ENCODE assay signal across 8 cellular contexts in the genomic region with DNA sequence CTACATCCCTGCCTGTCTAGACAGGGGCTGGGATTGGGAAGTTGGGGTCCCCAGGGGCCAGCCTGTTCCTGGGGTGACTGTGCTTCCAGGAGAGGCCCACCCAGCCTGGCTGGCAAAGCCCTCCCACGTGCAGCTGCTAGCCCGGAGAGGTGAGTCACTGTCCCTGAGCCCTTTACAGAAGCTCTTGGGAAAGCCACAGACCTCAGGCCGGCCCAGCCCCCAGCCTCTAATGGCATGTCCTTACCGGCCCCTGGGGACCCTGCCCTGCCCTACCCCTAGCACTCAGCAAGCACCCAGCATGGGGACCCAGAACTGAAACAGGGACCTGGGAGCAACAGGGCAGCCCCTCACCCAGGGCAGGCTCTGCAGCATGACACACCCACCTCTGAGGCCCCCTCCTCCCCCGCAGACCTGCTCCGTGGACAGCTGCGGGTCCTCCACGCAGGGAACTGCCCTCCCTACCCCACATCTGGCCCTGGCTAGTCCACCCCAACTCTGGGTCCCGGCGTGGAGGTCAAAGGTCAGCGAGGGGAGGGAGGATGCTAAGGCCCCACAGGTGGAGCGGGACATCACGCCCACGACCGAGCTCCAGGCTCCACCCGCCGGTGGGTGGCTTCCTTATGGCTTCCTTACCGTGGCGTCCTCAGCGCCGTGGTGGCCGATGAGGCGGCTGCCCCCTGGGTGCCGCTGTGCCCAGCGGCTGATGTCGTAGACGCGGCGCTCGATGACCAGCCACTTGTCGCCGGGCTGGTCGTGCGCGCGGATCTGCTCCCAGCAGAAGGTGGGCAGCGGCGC. TPM values are rescaled to one million over a fixed set of nuclear protein-coding genes. Genes with fewer than 3 reads are reported as not detected.
DNase-seq lines count a peak whose midpoint lies in the region; ATAC-seq and TF ChIP-seq lines count a peak whose summit lies in the region.

No MANE protein-coding gene starts in this region.

- H3K27ac ChIP-seq in Panc1 (ENCODE audit: low read length) (peak overlapping the region; percentile 44; the same call in 1 of the 2 replicates), psoas muscle (peak overlapping the region; percentile 87)

- POLR2A ChIA-PET in Panc1 (lab: Charles Lee) = interaction anchor here (0.5 kb wide), 1 partner anchor 98 kb away, joined by 4 read pairs; a partner anchor contains a TSS

- in situ Hi-C loops in Panc1 (cut with HindIII; ENCODE audit: low pct_unique_long_range_greater_than_20kb, low sequenced_read_pairs) = no loop called here

- H3K27me3 ChIP-seq in Panc1 (ENCODE audit: control insufficient read depth, insufficient read depth, low read length) (no peaks in the 10 kb centered on the region), psoas muscle (ENCODE audit: insufficient read depth in 3 of 3, low read length in 2 of 3) (no peaks in the 10 kb centered on the region)

- ATAC-seq in HG03064 (IDR thresholded peaks at IDR 0.05; ENCODE audit: low read depth, unreplicated experiment) = peak; percentile 9
- ATAC-seq in Panc1 = peak; percentile 70
- peak; percentile 2 for ATAC-seq in left ventricle myocardium superior
- peak; percentile 54 to 62 (median 57) for ATAC-seq in psoas muscle

- peaks cover 8% of the 10 kb centered on the region for H3K4me1 ChIP-seq in Panc1 (ENCODE audit: control insufficient read depth, insufficient read depth, low read length)
- H3K4me1 ChIP-seq in psoas muscle = peaks cover 23% of the 10 kb centered on the region

- H3K9me3 ChIP-seq in Panc1 (ENCODE audit: control insufficient read depth, insufficient read depth, low read depth, low read length) (no peaks in the 10 kb centered on the region), psoas muscle (no peaks in the 10 kb centered on the region)

- DNase-seq in activated gamma-delta T cell treated with Interleukin-2 at 50 U/mL for 16 hours (peak; percentile 14), activated gamma-delta T cell (lab: John Stamatoyannopoulos, UW) (no peak), Panc1 (ENCODE audit: low read depth, low spot score) (no peak), amniotic epithelial cell (ENCODE audit: low read depth) (peak; percentile 66), left ventricle myocardium superior (peak; percentile 66), psoas muscle (peak; percentile 85 to 88)
- no peak for DNase-seq in NK-92 treated with Interleukin-12 subunit alpha and Interleukin-12 subunit beta, amount 100 ng/mL, for 24 hours (lab: John Stamatoyannopoulos, UW)

- BruUV-seq in Panc1 (replicated peaks; lab: Mats Ljungman, UMichigan) = no TSS peak

- intact Hi-C loops in Panc1 (cut with micrococcal nuclease; ENCODE audit: unreplicated experiment) (no loop called here), left ventricle myocardium superior (cut with micrococcal nuclease) (loop anchor here (10.0 kb wide), 1 partner anchor 214 kb away; no protein-coding TSS in a partner anchor), psoas muscle (cut with DNase I) (loop anchor here (5.0 kb wide), 2 partner anchors 73 to 98 kb away; a partner anchor contains a TSS)

- H3K4me3 ChIP-seq in Panc1 (ENCODE audit: low read depth in 2 of 2, low read length in 2 of 2) (peak overlapping the region; percentile 63 to 73), psoas muscle (peak overlapping the region; percentile 91)

- H3K36me3 ChIP-seq in Panc1 (ENCODE audit: control insufficient read depth, insufficient read depth, low read length) = no peaks in the 10 kb centered on the region
- H3K36me3 ChIP-seq in psoas muscle (ENCODE audit: insufficient read depth in 1 of 2, low read depth in 1 of 2) = no peaks in the 10 kb centered on the region

- CTCF ChIA-PET in Panc1 (lab: Charles Lee) = interaction anchor here (1.0 kb wide), 1 partner anchor 218 kb away, joined by 3 read pairs; no protein-coding TSS in a partner anchor

- WGBS in psoas muscle, 3 donors = 3 to 9% (median 5%) methylated on average over 11 to 38 of the region's 38 CpGs

- no peak for TF ChIP-seq CTCF in Panc1 (IDR thresholded peaks at IDR 0.05)
- TF ChIP-seq CTCF in psoas muscle (IDR thresholded peaks at IDR 0.05) = no peak

RNA-seq across cellular contexts. Expression of a gene that starts 0.6 kb away (rescaled TPM):
- 22.6 TPM for total RNA-seq in Panc1 (2021; ENCODE audit: unreplicated experiment)
- polyA plus RNA-seq in Panc1 (2012; ENCODE audit: insufficient read length) = 31.6 TPM
- 69.7 TPM for total RNA-seq in left ventricle myocardium superior
- 100 to 1,000 TPM in 1 of 4 donors, 10 to 100 TPM in 3; 49.3 to 247 (median 57.9) TPM for total RNA-seq in psoas muscle
- 100 to 1,000 TPM in 1 of 3 donors, 10 to 100 TPM in 2; 26.5 to 392 (median 50.9) TPM for polyA plus RNA-seq in psoas muscle

RNA-seq across cellular contexts. Expression of a gene that starts 26.6 kb away (rescaled TPM):
- total RNA-seq in Panc1 (2021; ENCODE audit: unreplicated experiment) (8.9 TPM), left ventricle myocardium superior (11.1 TPM), psoas muscle (1 to 10 TPM; 4.9 to 5.9 (median 4.9) TPM)
- 17.7 TPM for polyA plus RNA-seq in Panc1 (2012; ENCODE audit: insufficient read length)
- polyA plus RNA-seq in psoas muscle = 1 to 10 TPM; 1.7 to 5.1 (median 3.5) TPM

RNA-seq across cellular contexts. Expression of a gene that starts 59.4 kb away (rescaled TPM):
- total RNA-seq in Panc1 (2021; ENCODE audit: unreplicated experiment) (0.13 TPM), left ventricle myocardium superior (1.1 TPM), psoas muscle (1 to 10 TPM in 2 of 4 donors, under 1 TPM in 2; 0.81 to 2.1 (median 1.2) TPM)
- 0.59 TPM for polyA plus RNA-seq in Panc1 (2012; ENCODE audit: insufficient read length)
- 1 to 10 TPM; 1.3 to 9.8 (median 1.5) TPM for polyA plus RNA-seq in psoas muscle

Comparison
In these comparisons a context has a peak if more than half of its experiments do, and no peak if none do; other contexts are left out.
1. DNase-seq: peak in activated gamma-delta T cell treated with Interleukin-2 at 50 U/mL for 16 hours (single experiment), amniotic epithelial cell (single experiment), left ventricle myocardium superior (single experiment) and psoas muscle (2 of 2); none in activated gamma-delta T cell (single experiment), Panc1 (single experiment) and NK-92 treated with Interleukin-12 subunit alpha and Interleukin-12 subunit beta, amount 100 ng/mL, for 24 hours (single experiment).
2. ATAC-seq: peak in every context shown above with its lines; median percentile 70 in Panc1; 57 in psoas muscle; 9 in HG03064; 2 in left ventricle myocardium superior.